10 cellular contexts compared by ENCODE assay signal in genomic region chr5:2756764-2757163, GRCh38. TPM values are rescaled to one million over a fixed set of nuclear protein-coding genes. Genes with fewer than 3 reads are reported as not detected.
DNase-seq lines count a peak whose midpoint lies in the region; ATAC-seq, FAIRE-seq and TF ChIP-seq lines count a peak whose summit lies in the region.
"Had no signal": no experiment of that assay in that cellular context is flagged by ENCODE, and none has a peak within 500 bp of the region (broad histone marks: within the 10 kb centered on the region; RNA-seq: fewer than 3 reads in every experiment).

No MANE protein-coding gene starts in this region.

- H3K4me3 ChIP-seq in kidney (ENCODE audit: low read length in 2 of 2) (peak overlapping the region; percentile 45 to 49), stomach (peak overlapping the region; percentile 45 to 68 (median 50)), small intestine (ENCODE audit: low read depth in 1 of 2, low read length in 2 of 2) (no peak overlapping the region)

- H3K27me3 ChIP-seq in stomach, result peaks cover 21 to 89% (median 57%) of the 10 kb centered on the region in 3 donors
- H3K27me3 ChIP-seq in small intestine (ENCODE audit: control insufficient read depth in 2 of 2, insufficient read depth in 2 of 2, low read length in 2 of 2), result peaks cover 13 to 62% of the 10 kb centered on the region in 2 donors

- H3K27ac Mint-ChIP-seq in brain, result peak overlapping the region in 2 of 5 experiments; percentile 68 to 84
- H3K27ac Mint-ChIP-seq in activated CD4-positive, alpha-beta T cell treated with anti-CD3 and anti-CD28 coated beads for 36 hours, result no peak overlapping the region

- no peak for TF ChIP-seq POLR2A in stomach (IDR thresholded peaks at IDR 0.05)

- peaks cover 97% of the 10 kb centered on the region for H3K27me3 Mint-ChIP-seq in brain
- peaks cover 52% of the 10 kb centered on the region for H3K27me3 Mint-ChIP-seq in activated CD4-positive, alpha-beta T cell treated with anti-CD3 and anti-CD28 coated beads for 36 hours

- CTCF ChIA-PET in activated CD4-positive, alpha-beta T cell treated with anti-CD3 and anti-CD28 coated beads for 36 hours (lab: Charles Lee), result no interaction called here

- TF ChIP-seq EP300 in stomach (IDR thresholded peaks at IDR 0.05), result no peak

- FAIRE-seq in kidney (lab: Jason Lieb, UNC), result no peak
- no peak for FAIRE-seq in small intestine (lab: Jason Lieb, UNC)

- peaks cover 52% of the 10 kb centered on the region for H3K4me1 Mint-ChIP-seq in brain
- peaks cover 20% of the 10 kb centered on the region for H3K4me1 Mint-ChIP-seq in activated CD4-positive, alpha-beta T cell treated with anti-CD3 and anti-CD28 coated beads for 36 hours

- H3K9me3 Mint-ChIP-seq in brain, result peaks cover 0 to 5% (median 0%) of the 10 kb centered on the region in 5 experiments
- no peaks in the 10 kb centered on the region for H3K9me3 Mint-ChIP-seq in activated CD4-positive, alpha-beta T cell treated with anti-CD3 and anti-CD28 coated beads for 36 hours (ENCODE audit: low read depth)

- no peaks in the 10 kb centered on the region for H3K9me3 ChIP-seq in kidney (ENCODE audit: control insufficient read depth in 1 of 2, low read length in 2 of 2)
- no peaks in the 10 kb centered on the region for H3K9me3 ChIP-seq in stomach
- no peaks in the 10 kb centered on the region for H3K9me3 ChIP-seq in small intestine (ENCODE audit: control insufficient read depth, low read depth)

- H3K36me3 ChIP-seq in kidney (ENCODE audit: control insufficient read depth in 1 of 2, insufficient read depth in 2 of 2, low read length in 2 of 2) (no peaks in the 10 kb centered on the region), stomach (no peaks in the 10 kb centered on the region), small intestine (ENCODE audit: control insufficient read depth in 2 of 2, insufficient read depth in 2 of 2, low read length in 2 of 2) (no peaks in the 10 kb centered on the region)

- intact Hi-C loops in kidney (cut with DNase I), result no loop called here
- intact Hi-C loops in stomach (cut with DNase I; ENCODE audit: low total_unique reads), result no loop called here
- intact Hi-C loops in activated CD4-positive, alpha-beta T cell treated with anti-CD3 and anti-CD28 coated beads for 36 hours (cut with DNase I, micrococcal nuclease), result loop anchor here (2.0 to 10.0 kb wide), 3 partner anchors 16 to 836 kb away; no protein-coding TSS in a partner anchor

- H3K36me3 Mint-ChIP-seq in brain, result no peaks in the 10 kb centered on the region
- H3K36me3 Mint-ChIP-seq in activated CD4-positive, alpha-beta T cell treated with anti-CD3 and anti-CD28 coated beads for 36 hours (ENCODE audit: low read depth), result no peaks in the 10 kb centered on the region

- H3K4me1 ChIP-seq in kidney (ENCODE audit: control insufficient read depth in 1 of 2, insufficient read depth in 1 of 2, low read depth in 1 of 2, low read length in 2 of 2) (peaks cover 0 to 7% of the 10 kb centered on the region in 2 donors), stomach (peaks cover 21 to 55% (median 41%) of the 10 kb centered on the region in 4 donors), small intestine (ENCODE audit: control insufficient read depth in 2 of 2, insufficient read depth in 1 of 2, low read depth in 1 of 2, low read length in 1 of 2) (peaks cover 0 to 3% of the 10 kb centered on the region in 2 donors)

- POLR2A ChIA-PET in activated CD4-positive, alpha-beta T cell treated with anti-CD3 and anti-CD28 coated beads for 36 hours (lab: Charles Lee), result no interaction called here

- peak overlapping the region; percentile 80 to 91 (median 84) for H3K4me3 Mint-ChIP-seq in brain
- H3K4me3 Mint-ChIP-seq in activated CD4-positive, alpha-beta T cell treated with anti-CD3 and anti-CD28 coated beads for 36 hours, result no peak overlapping the region

- TF ChIP-seq CTCF in brain (conservative IDR thresholded peaks at IDR 0.05) (peak in 1 of 2 experiments; percentile 61), kidney (IDR thresholded peaks at IDR 0.05; ENCODE audit: borderline replicate concordance, extremely low read depth, insufficient read depth) (no peak), stomach (IDR thresholded peaks at IDR 0.05) (no peak)

- 2 to 4% (median 3%) methylated on average over 32 of the region's 32 CpGs for WGBS in stomach, 5 donors
- 2 to 6% (median 4%) methylated on average over 32 of the region's 32 CpGs for WGBS in small intestine, 3 donors

- ATAC-seq in HG02840 (IDR thresholded peaks at IDR 0.05; ENCODE audit: low FRiP score, unreplicated experiment), result no peak
- no peak for ATAC-seq in activated CD4-positive, alpha-beta T cell treated with anti-CD3 and anti-CD28 coated beads for 36 hours

- DNase-seq in NCI-H748 (lab: John Stamatoyannopoulos, UW; ENCODE audit: unreplicated experiment), result peak; percentile 40
- DNase-seq in NCI-H748 treated with DMSO at 0.1 percent for 48 hours (lab: John Stamatoyannopoulos, UW), result no peak
- peak; percentile 63 for DNase-seq in kidney
- no peak for DNase-seq in stomach
- DNase-seq in activated CD4-positive, alpha-beta T cell treated with anti-CD3 and anti-CD28 coated beads for 36 hours, result no peak
- no peak for DNase-seq in small intestine
- DNase-seq: NCI-H1105 had no signal

- no peak overlapping the region for H3K9ac ChIP-seq in kidney (ENCODE audit: low read length in 2 of 2)

- H3K27ac ChIP-seq in kidney (ENCODE audit: low read depth in 2 of 2, low read length in 2 of 2) (no peak overlapping the region), stomach (peak overlapping the region in 3 of 5 donors; percentile 45 to 57 (median 55)), small intestine (ENCODE audit: low read depth in 1 of 2, low read length in 1 of 2) (no peak overlapping the region)

RNA-seq across cellular contexts. Expression of gene IRX2, which starts 5.3 kb away (rescaled TPM):
- polyA plus RNA-seq in brain (ENCODE audit: insufficient read depth, low read depth, low replicate concordance) (10.3 TPM), kidney (ENCODE audit: insufficient read depth, low read depth, low replicate concordance) (11.7 TPM), stomach (1 to 10 TPM; 7.0 to 8.6 (median 8.2) TPM), small intestine (under 1 TPM in 1 of 3 donors, not detected in 2; 0.07 TPM)
- total RNA-seq in kidney (44.2 TPM), stomach (100 to 1,000 TPM in 1 of 5 donors, 10 to 100 TPM in 2, 1 to 10 TPM in 1, not detected in 1; 7.0 to 143 (median 40.7) TPM)
- total RNA-seq in activated CD4-positive, alpha-beta T cell treated with anti-CD3 and anti-CD28 coated beads for 36 hours, result not detected
- total RNA-seq: A172 had no signal

Comparison
In these comparisons a context has a peak if more than half of its experiments do, and no peak if none do; other contexts are left out.
1. DNase-seq: peak in NCI-H748 (single experiment) and kidney (single experiment); none in NCI-H748 treated with DMSO at 0.1 percent for 48 hours (single experiment), stomach (single experiment), activated CD4-positive, alpha-beta T cell treated with anti-CD3 and anti-CD28 coated beads for 36 hours (single experiment) and small intestine (single experiment).
2. H3K27ac ChIP-seq: peak in stomach (3 of 5); none in kidney (0 of 2) and small intestine (0 of 2).
3. H3K4me3 ChIP-seq: peak in kidney (2 of 2) and stomach (4 of 4); none in small intestine (0 of 2).
4. intact Hi-C loops: an anchor here in activated CD4-positive, alpha-beta T cell treated with anti-CD3 and anti-CD28 coated beads for 36 hours (2.0 to 10.0 kb wide); none called in kidney and stomach.